8 cellular contexts compared by ENCODE assay signal in the genomic region with DNA sequence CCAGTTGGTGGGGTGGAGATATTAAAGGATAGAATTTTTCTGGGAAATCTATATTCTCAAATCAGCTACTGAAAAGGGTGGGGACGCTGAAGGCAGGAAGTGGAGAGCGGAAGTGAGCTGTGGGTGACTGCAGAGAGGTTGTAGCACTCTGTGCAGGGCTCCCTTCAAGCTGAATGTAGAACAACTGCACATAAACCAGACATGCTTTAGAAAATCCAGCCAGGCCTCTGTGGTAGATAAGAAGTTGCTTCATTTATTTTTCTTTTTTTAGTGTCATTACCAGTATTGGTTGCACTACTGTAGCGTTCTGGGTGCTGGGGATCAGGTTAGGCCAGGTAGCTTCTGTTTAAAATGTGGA.
DNase-seq lines count a peak whose midpoint lies in the region; ATAC-seq and TF ChIP-seq lines count a peak whose summit lies in the region.

No MANE protein-coding gene starts in this region.

- POLR2A ChIA-PET in activated CD4-positive, alpha-beta T cell treated with anti-CD3 and anti-CD28 coated beads for 36 hours (lab: Charles Lee) = interaction anchor here (0.6 to 1.8 kb wide), 6 partner anchors 18 to 111 kb away, joined by 3 to 9 read pairs (median 4); no protein-coding TSS in a partner anchor

- H3K36me3 ChIP-seq in heart right ventricle (no peaks in the 10 kb centered on the region), stomach (no peaks in the 10 kb centered on the region)

- H3K4me3 Mint-ChIP-seq in activated CD4-positive, alpha-beta T cell treated with anti-CD3 and anti-CD28 coated beads for 36 hours = peak overlapping the region; percentile 70
- no peak overlapping the region for H3K4me3 Mint-ChIP-seq in Calu3 (ENCODE audit: low read depth, unreplicated experiment)

- no peaks in the 10 kb centered on the region for H3K9me3 ChIP-seq in heart right ventricle
- H3K9me3 ChIP-seq in stomach = no peaks in the 10 kb centered on the region

- H3K4me3 ChIP-seq in heart right ventricle = peak overlapping the region in 4 of 10 donors; percentile 4 to 22 (median 14)
- H3K4me3 ChIP-seq in stomach = no peak overlapping the region

- peaks cover 91% of the 10 kb centered on the region for H3K4me1 Mint-ChIP-seq in activated CD4-positive, alpha-beta T cell treated with anti-CD3 and anti-CD28 coated beads for 36 hours
- no peaks in the 10 kb centered on the region for H3K4me1 Mint-ChIP-seq in Calu3 (ENCODE audit: low read depth, unreplicated experiment)

- intact Hi-C loops in activated CD4-positive, alpha-beta T cell treated with anti-CD3 and anti-CD28 coated beads for 36 hours (cut with DNase I, micrococcal nuclease) = loop anchor here in 1 of 2 experiments (5.0 kb wide), 1 partner anchor 128 kb away; a partner anchor contains a TSS
- intact Hi-C loops in heart right ventricle (cut with DNase I) (no loop called here), stomach (cut with DNase I; ENCODE audit: low total_unique reads) (no loop called here), Calu3 (cut with micrococcal nuclease; ENCODE audit: unreplicated experiment) (no loop called here)

- peaks cover 2 to 76% (median 61%) of the 10 kb centered on the region in 9 donors for H3K4me1 ChIP-seq in heart right ventricle
- H3K4me1 ChIP-seq in stomach = peaks cover 0 to 66% (median 35%) of the 10 kb centered on the region in 4 donors

- ATAC-seq in HG03439 (IDR thresholded peaks at IDR 0.05; ENCODE audit: unreplicated experiment) (peak; percentile 77), heart right ventricle (peak; percentile 56 to 83 (median 69))
- peak; percentile 78 for ATAC-seq in activated CD4-positive, alpha-beta T cell treated with anti-CD3 and anti-CD28 coated beads for 36 hours

- no TSS peak for BruUV-seq in Calu3 (replicated peaks; lab: Mats Ljungman, UMichigan)

- H3K27me3 ChIP-seq in heart right ventricle = no peaks in the 10 kb centered on the region
- H3K27me3 ChIP-seq in stomach = no peaks in the 10 kb centered on the region

- TF ChIP-seq CTCF in heart right ventricle (IDR thresholded peaks at IDR 0.05) (no peak), stomach (IDR thresholded peaks at IDR 0.05) (no peak), Calu3 (IDR thresholded peaks at IDR 0.05; ENCODE audit: unreplicated experiment) (no peak)

- TF ChIP-seq POLR2A in stomach (IDR thresholded peaks at IDR 0.05) = no peak

- H3K36me3 Mint-ChIP-seq in activated CD4-positive, alpha-beta T cell treated with anti-CD3 and anti-CD28 coated beads for 36 hours (ENCODE audit: low read depth) = no peaks in the 10 kb centered on the region
- no peaks in the 10 kb centered on the region for H3K36me3 Mint-ChIP-seq in Calu3 (ENCODE audit: insufficient read depth, unreplicated experiment)

- CTCF ChIA-PET in activated CD4-positive, alpha-beta T cell treated with anti-CD3 and anti-CD28 coated beads for 36 hours (lab: Charles Lee) = interaction anchor here (0.6 to 4.7 kb wide), 9 partner anchors 8 to 125 kb away, joined by 3 to 32 read pairs (median 4); no protein-coding TSS in a partner anchor
- CTCF ChIA-PET in Calu3 (lab: Charles Lee) = interaction anchor here (0.6 kb wide), 1 partner anchor 326 kb away, joined by 3 read pairs; no protein-coding TSS in a partner anchor

- H3K27ac ChIP-seq in heart right ventricle = peak overlapping the region in 8 of 10 donors; percentile 59 to 83 (median 70)
- peak overlapping the region in 4 of 5 donors; percentile 4 to 63 (median 38) for H3K27ac ChIP-seq in stomach

- DNase-seq in activated CD8-positive, alpha-beta memory T cell treated with anti-CD3 and anti-CD28 coated beads, Interleukin-2, amount 50 U/mL, for 4 hours = peak; percentile 50
- no peak for DNase-seq in activated CD8-positive, alpha-beta memory T cell treated with anti-CD3 and anti-CD28 coated beads, Interleukin-2, amount 50 U/mL, for 48 hours
- DNase-seq in activated CD4-positive, alpha-beta T cell treated with anti-CD3 and anti-CD28 coated beads for 36 hours = peak; percentile 74
- DNase-seq in heart right ventricle (peak in 1 of 2 donors; percentile 47), stomach (peak; percentile 39), Calu3 (no peak), foreskin melanocyte (no peak)

- H3K9me3 Mint-ChIP-seq in activated CD4-positive, alpha-beta T cell treated with anti-CD3 and anti-CD28 coated beads for 36 hours (ENCODE audit: low read depth) = no peaks in the 10 kb centered on the region
- H3K9me3 Mint-ChIP-seq in Calu3 (ENCODE audit: low read depth, unreplicated experiment) = peaks cover 7% of the 10 kb centered on the region

- H3K27ac Mint-ChIP-seq in activated CD4-positive, alpha-beta T cell treated with anti-CD3 and anti-CD28 coated beads for 36 hours = peak overlapping the region; percentile 96
- H3K27ac Mint-ChIP-seq in Calu3 (ENCODE audit: unreplicated experiment) = no peak overlapping the region

- no peaks in the 10 kb centered on the region for H3K27me3 Mint-ChIP-seq in activated CD4-positive, alpha-beta T cell treated with anti-CD3 and anti-CD28 coated beads for 36 hours
- H3K27me3 Mint-ChIP-seq in Calu3 (ENCODE audit: unreplicated experiment) = peaks cover 13% of the 10 kb centered on the region

- TF ChIP-seq EP300 in stomach (IDR thresholded peaks at IDR 0.05) = no peak

- WGBS in heart right ventricle, 2 donors = 19 to 26% methylated on average over 3 of the region's 3 CpGs
- WGBS in stomach, 5 donors = 44 to 57% (median 53%) methylated on average over 3 of the region's 3 CpGs

Comparison
In these comparisons a context has a peak if more than half of its experiments do, and no peak if none do; other contexts are left out.
1. DNase-seq: peak in activated CD8-positive, alpha-beta memory T cell treated with anti-CD3 and anti-CD28 coated beads, Interleukin-2, amount 50 U/mL, for 4 hours (single experiment), activated CD4-positive, alpha-beta T cell treated with anti-CD3 and anti-CD28 coated beads for 36 hours (single experiment) and stomach (single experiment); none in activated CD8-positive, alpha-beta memory T cell treated with anti-CD3 and anti-CD28 coated beads, Interleukin-2, amount 50 U/mL, for 48 hours (single experiment), Calu3 (single experiment) and foreskin melanocyte (single experiment).
2. Peak in every context shown above with its lines, with median percentiles within 50 percentile points of each other: ATAC-seq.